10 cellular contexts compared by ENCODE assay signal in genomic region chr11:97140885-97141494, GRCh38.
A peak's percentile ranks its signal among the peaks of the same experiment; 100 is the strongest.
DNase-seq lines count a peak whose midpoint lies in the region; ATAC-seq, FAIRE-seq and TF ChIP-seq lines count a peak whose summit lies in the region.
"Had no signal": no experiment of that assay in that cellular context is flagged by ENCODE, and none has a peak within 500 bp of the region (broad histone marks: within the 10 kb centered on the region; RNA-seq: fewer than 3 reads in every experiment).

No MANE protein-coding gene starts in this region.

- no peak overlapping the region for H3K9ac ChIP-seq in adipocyte (ENCODE audit: low read length)
- H3K9ac ChIP-seq in mesendoderm (ENCODE audit: low read length) = no peak overlapping the region

- H2AK5ac ChIP-seq in mesendoderm (ENCODE audit: low read length) = no peak overlapping the region

- no peak overlapping the region for H3K4me2 ChIP-seq in mesendoderm (ENCODE audit: low read length)

- H3K79me2 ChIP-seq in mesendoderm (ENCODE audit: control insufficient read depth, insufficient read depth, low read length) = no peaks in the 10 kb centered on the region

- H2BK5ac ChIP-seq in mesendoderm (ENCODE audit: low read length) = no peak overlapping the region

- H3K36me3 ChIP-seq in adipocyte (ENCODE audit: control insufficient read depth, insufficient read depth, low read length, severe bottlenecking) (no peaks in the 10 kb centered on the region), mesendoderm (ENCODE audit: control insufficient read depth, insufficient read depth, low read length) (no peaks in the 10 kb centered on the region)

- H3K27ac ChIP-seq in mesendoderm (ENCODE audit: low read depth, low read length) = no peak overlapping the region

- H3K27ac Mint-ChIP-seq in activated CD4-positive, alpha-beta T cell treated with anti-CD3 and anti-CD28 coated beads for 36 hours = no peak overlapping the region

- CTCF ChIA-PET in activated CD4-positive, alpha-beta T cell treated with anti-CD3 and anti-CD28 coated beads for 36 hours (lab: Charles Lee) = interaction anchor here (0.5 kb wide), 1 partner anchor 677 kb away, joined by 3 read pairs; no protein-coding TSS in a partner anchor

- no peak overlapping the region for H3K4ac ChIP-seq in mesendoderm (ENCODE audit: low read depth, low read length)

- no peak for ATAC-seq in activated CD4-positive, alpha-beta T cell treated with anti-CD3 and anti-CD28 coated beads for 36 hours

- no peaks in the 10 kb centered on the region for H3K27me3 Mint-ChIP-seq in activated CD4-positive, alpha-beta T cell treated with anti-CD3 and anti-CD28 coated beads for 36 hours

- H2BK15ac ChIP-seq in mesendoderm (replicated peaks; ENCODE audit: low read depth) = no peak overlapping the region

- no CpG with 5 or more reads among the region's 2 CpGs for WGBS in mesendoderm (ENCODE audit: extremely low coverage, insufficient coverage, low lambda C conversion rate)

- H3K79me1 ChIP-seq in mesendoderm (ENCODE audit: low read length) = no peaks in the 10 kb centered on the region

- intact Hi-C loops in activated CD4-positive, alpha-beta T cell treated with anti-CD3 and anti-CD28 coated beads for 36 hours (cut with DNase I, micrococcal nuclease) = loop anchor here in 1 of 2 experiments (1.0 kb wide), 1 partner anchor 677 kb away; no protein-coding TSS in a partner anchor

- no peaks in the 10 kb centered on the region for H3K27me3 ChIP-seq in adipocyte (replicated peaks; ENCODE audit: control insufficient read depth, insufficient read depth, low read length)
- H3K27me3 ChIP-seq in mesendoderm (ENCODE audit: insufficient read depth, low read length, poor library complexity) = no peaks in the 10 kb centered on the region

- peaks cover 26% of the 10 kb centered on the region for H3K9me3 Mint-ChIP-seq in activated CD4-positive, alpha-beta T cell treated with anti-CD3 and anti-CD28 coated beads for 36 hours (ENCODE audit: low read depth)

- peaks cover 24% of the 10 kb centered on the region for H3K9me3 ChIP-seq in adipocyte (ENCODE audit: control insufficient read depth, low read length)

- H3K4me1 ChIP-seq in adipocyte (ENCODE audit: control insufficient read depth, insufficient read depth, low read length) (no peaks in the 10 kb centered on the region), mesendoderm (ENCODE audit: control insufficient read depth, low read depth, low read length) (no peaks in the 10 kb centered on the region)

- peak; percentile 82 for TF ChIP-seq CTCF in LNCAP (IDR thresholded peaks at IDR 0.05)

- no peak overlapping the region for H3K4me3 Mint-ChIP-seq in activated CD4-positive, alpha-beta T cell treated with anti-CD3 and anti-CD28 coated beads for 36 hours

- H3K4me1 Mint-ChIP-seq in activated CD4-positive, alpha-beta T cell treated with anti-CD3 and anti-CD28 coated beads for 36 hours = no peaks in the 10 kb centered on the region

- H4K5ac ChIP-seq in mesendoderm (ENCODE audit: low read length) = no peak overlapping the region

- H3K36me3 Mint-ChIP-seq in activated CD4-positive, alpha-beta T cell treated with anti-CD3 and anti-CD28 coated beads for 36 hours (ENCODE audit: low read depth) = no peaks in the 10 kb centered on the region

- DNase-seq in GM12892 (ENCODE audit: insufficient read length) (no peak), adipocyte (ENCODE audit: low read depth) (peak; percentile 12), mesendoderm (peak; percentile 58), OCI-M2 (lab: John Stamatoyannopoulos, UW; ENCODE audit: unreplicated experiment) (no peak), NCI-H510A (lab: John Stamatoyannopoulos, UW) (no peak)
- DNase-seq in activated CD4-positive, alpha-beta T cell treated with anti-CD3 and anti-CD28 coated beads for 36 hours = no peak
- no peak for DNase-seq in effector CD8-positive, alpha-beta T cell (lab: John Stamatoyannopoulos, UW)
- DNase-seq: activated CD4-positive, alpha-beta T cell treated with anti-CD3 and anti-CD28 coated beads for 1 hour; HCEC 1CT had no signal

- H2BK120ac ChIP-seq in mesendoderm (ENCODE audit: low read depth, low read length) = no peak overlapping the region

- H3K18ac ChIP-seq in mesendoderm (ENCODE audit: low read length) = no peak overlapping the region

- no peak overlapping the region for H3K4me3 ChIP-seq in adipocyte (ENCODE audit: low read length)
- no peak overlapping the region for H3K4me3 ChIP-seq in mesendoderm (ENCODE audit: low read length)

- H3K23ac ChIP-seq in mesendoderm (ENCODE audit: low read length) = no peak overlapping the region

- no peak overlapping the region for H4K8ac ChIP-seq in mesendoderm (ENCODE audit: low read depth, low read length)

- no peak for TF ChIP-seq POLR2A in GM12892 (IDR thresholded peaks at IDR 0.05; ENCODE audit: low read depth, low read length)

- H3K56ac ChIP-seq in mesendoderm (ENCODE audit: low read length) = no peak overlapping the region

- POLR2A ChIA-PET in activated CD4-positive, alpha-beta T cell treated with anti-CD3 and anti-CD28 coated beads for 36 hours (lab: Charles Lee) = no interaction called here

- peak; percentile 85 for FAIRE-seq in GM12892 (lab: Jason Lieb, UNC)

Comparison
In these comparisons a context has a peak if more than half of its experiments do, and no peak if none do; other contexts are left out.
1. DNase-seq: peak in adipocyte (single experiment) and mesendoderm (single experiment); none in GM12892 (single experiment), OCI-M2 (single experiment), activated CD4-positive, alpha-beta T cell treated with anti-CD3 and anti-CD28 coated beads for 36 hours (single experiment), effector CD8-positive, alpha-beta T cell (single experiment) and NCI-H510A (single experiment).